ENCODE assay signal across 9 cellular contexts in the genomic region with DNA sequence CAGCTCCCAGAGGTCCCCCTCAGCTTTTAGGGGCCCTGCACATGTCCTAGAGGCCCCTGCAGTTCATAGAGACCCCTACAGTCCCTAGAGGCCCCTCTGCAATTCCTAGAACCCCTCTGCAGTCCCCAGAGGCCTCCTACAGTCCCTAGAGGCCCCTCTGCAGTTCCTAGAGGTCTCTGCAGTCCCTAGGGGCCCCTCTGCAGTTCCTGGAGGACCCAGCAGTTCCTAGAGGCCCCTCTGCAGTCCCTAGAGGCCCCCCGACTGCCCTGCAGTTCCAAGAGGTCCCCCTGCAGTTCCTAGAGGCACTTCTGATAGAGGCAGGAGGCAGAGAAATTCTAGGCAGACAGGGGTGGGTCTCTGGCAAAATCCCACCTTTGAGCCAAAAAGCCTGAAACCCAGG. TPM values are rescaled to one million over a fixed set of nuclear protein-coding genes. Genes with fewer than 3 reads are reported as not detected.
"Had no signal": no experiment of that assay in that cellular context is flagged by ENCODE, and none has a peak within 500 bp of the region (broad histone marks: within the 10 kb centered on the region; RNA-seq: fewer than 3 reads in every experiment).

No MANE protein-coding gene starts in this region.

- H3K4me3 ChIP-seq: K562 had no signal

- DNase-seq: IMR-90, KBM-7, KG1 had no signal

- ATAC-seq: K562 had no signal

- H3K27ac ChIP-seq: HL-60 had no signal

RNA-seq across cellular contexts. Expression of gene MC2R, which starts 35.4 kb away (rescaled TPM):
- total RNA-seq: HepG2, HT-29, HT1080, IMR-90, K562 had no signal
- polyA plus RNA-seq: HepG2, IgD-negative memory B cell, IMR-90, K562 had no signal

RNA-seq across cellular contexts. Expression of gene MC5R, which starts 56.0 kb away (rescaled TPM):
- total RNA-seq: HepG2, HT-29, HT1080, IMR-90, K562 had no signal
- polyA plus RNA-seq: HepG2, IgD-negative memory B cell, IMR-90, K562 had no signal
